ENCODE assay signal across 23 cellular contexts in genomic region chr5:171724771-171725609, GRCh38.
DNase-seq lines count a peak whose midpoint lies in the region; TF ChIP-seq lines count a peak whose summit lies in the region.
"Had no signal": no experiment of that assay in that cellular context is flagged by ENCODE, and none has a peak within 500 bp of the region (broad histone marks: within the 10 kb centered on the region; RNA-seq: fewer than 3 reads in every experiment).

No MANE protein-coding gene starts in this region.

- 58% methylated on average over 12 of the region's 13 CpGs for WGBS in mesenchymal stem cell

- no peak overlapping the region for H4K91ac ChIP-seq in mesenchymal stem cell (ENCODE audit: low read length)

- H3K4me3 ChIP-seq in SJCRH30 (no peak overlapping the region), fibroblast of mammary gland (ENCODE audit: control insufficient read depth, low read depth, low read length) (no peak overlapping the region), mesenchymal stem cell (ENCODE audit: insufficient read depth in 1 of 2, low read depth in 1 of 2, low read length in 2 of 2) (no peak overlapping the region)
- H3K4me3 ChIP-seq: A549, gastroesophageal sphincter, tibial nerve had no signal

- no peak overlapping the region for H3K18ac ChIP-seq in mesenchymal stem cell (ENCODE audit: low read depth in 1 of 2, low read length in 2 of 2)

- H3K9me3 ChIP-seq in SJCRH30 (replicated peaks): peaks cover 14% of the 10 kb centered on the region; the same call in 1 of the 2 replicates
- peaks cover 30% of the 10 kb centered on the region for H3K9me3 ChIP-seq in mesenchymal stem cell (ENCODE audit: control insufficient read depth, low read length)
- H3K9me3 ChIP-seq: BE2C had no signal

- no peak overlapping the region for H3K4me2 ChIP-seq in mesenchymal stem cell (ENCODE audit: low read length, poor library complexity, severe bottlenecking)
- H3K4me2 ChIP-seq: A549 had no signal

- no peak overlapping the region for H2AK5ac ChIP-seq in mesenchymal stem cell (ENCODE audit: low read length, severe bottlenecking)

- no peak overlapping the region for H3K9ac ChIP-seq in mesenchymal stem cell (ENCODE audit: low read length)

- H3K4me3 Mint-ChIP-seq in osteocyte (ENCODE audit: unreplicated experiment): no peak overlapping the region
- H3K4me3 Mint-ChIP-seq: activated naive CD4-positive, alpha-beta T cell treated with anti-CD3 and anti-CD28 coated beads, Interleukin-2, amount 10 ng/mL, durations not matched to agents 7 days and 5 days; activated T-cell treated with anti-CD3 and anti-CD28 coated beads, Interleukin-2, amount 50 U/mL, for 72 hours; stimulated activated naive CD8-positive, alpha-beta T cell treated with anti-CD3 and anti-CD28 coated beads, Interleukin-15, Interleukin-2, amounts not matched to agents 100 ng/mL and 50 ng/mL, for 24 hours had no signal

- DNase-seq in NCI-H748 (lab: John Stamatoyannopoulos, UW; ENCODE audit: unreplicated experiment): peak; percentile 38
- DNase-seq in NCI-H748 treated with DMSO at 0.1 percent for 48 hours (lab: John Stamatoyannopoulos, UW): no peak
- peak; percentile 35 to 62 for DNase-seq in SJCRH30
- peak; percentile 48 for DNase-seq in fibroblast of mammary gland (ENCODE audit: low read depth)
- peak; percentile 73 for DNase-seq in osteocyte (ENCODE audit: extremely low spot score, unreplicated experiment)
- DNase-seq in activated CD8-positive, alpha-beta memory T cell treated with anti-CD3 and anti-CD28 coated beads for 24 hours: no peak
- no peak for DNase-seq in NCI-H526 treated with DMSO at 0.1 percent for 48 hours (lab: John Stamatoyannopoulos, UW)
- no peak for DNase-seq in mesenchymal stem cell
- DNase-seq: activated CD4-positive, alpha-beta T cell treated with anti-CD3 and anti-CD28 coated beads for 48 hours; activated naive CD4-positive, alpha-beta T cell treated with anti-CD3 and anti-CD28 coated beads, Interleukin-2, amount 10 ng/mL, durations not matched to agents 7 days and 5 days; activated T-cell treated with anti-CD3 and anti-CD28 coated beads, Interleukin-2, amount 50 U/mL, for 72 hours; BE2C; central memory CD4-positive, alpha-beta T cell; dermis blood vessel endothelial cell; NCI-H1105; NCI-H2029 treated with DMSO at 0.1 percent for 48 hours; NCI-H82; T-helper 2 cell had no signal

- no peak overlapping the region for H2BK15ac ChIP-seq in mesenchymal stem cell (ENCODE audit: low read depth, poor library complexity, severe bottlenecking)

- no peaks in the 10 kb centered on the region for H3K4me1 ChIP-seq in SJCRH30
- H3K4me1 ChIP-seq in mesenchymal stem cell (ENCODE audit: control insufficient read depth, insufficient read depth, low read depth, low read length): peaks cover 3% of the 10 kb centered on the region
- H3K4me1 ChIP-seq: A549, BE2C, gastroesophageal sphincter, tibial nerve had no signal

- no peak overlapping the region for H2BK120ac ChIP-seq in mesenchymal stem cell (ENCODE audit: low read depth, low read length)

- H2BK5ac ChIP-seq in mesenchymal stem cell (ENCODE audit: low read depth, low read length, poor library complexity, severe bottlenecking): no peak overlapping the region

- H3K4me1 Mint-ChIP-seq in osteocyte (ENCODE audit: unreplicated experiment): peaks cover 2% of the 10 kb centered on the region
- H3K4me1 Mint-ChIP-seq: activated naive CD4-positive, alpha-beta T cell treated with anti-CD3 and anti-CD28 coated beads, Interleukin-2, amount 10 ng/mL, durations not matched to agents 7 days and 5 days had no signal

- H3K27me3 Mint-ChIP-seq in osteocyte (ENCODE audit: unreplicated experiment): peaks cover 51% of the 10 kb centered on the region

- peaks cover 33% of the 10 kb centered on the region for H3K9me3 Mint-ChIP-seq in osteocyte (ENCODE audit: unreplicated experiment)
- H3K9me3 Mint-ChIP-seq: activated naive CD4-positive, alpha-beta T cell treated with anti-CD3 and anti-CD28 coated beads, Interleukin-2, amount 10 ng/mL, durations not matched to agents 7 days and 5 days had no signal

- no peak overlapping the region for H4K8ac ChIP-seq in mesenchymal stem cell (ENCODE audit: low read length)

- H2BK12ac ChIP-seq in mesenchymal stem cell (ENCODE audit: low read length in 2 of 2): no peak overlapping the region

- no peak overlapping the region for H2AFZ ChIP-seq in mesenchymal stem cell (ENCODE audit: low read depth, low read length)

- no peak overlapping the region for H3K4ac ChIP-seq in mesenchymal stem cell (ENCODE audit: low read depth in 1 of 2, low read length in 2 of 2)

- H3K23ac ChIP-seq in mesenchymal stem cell (ENCODE audit: low read length in 2 of 2): no peak overlapping the region

- H3K27ac ChIP-seq in SJCRH30: no peak overlapping the region
- H3K27ac ChIP-seq in mesenchymal stem cell (ENCODE audit: low read length, poor library complexity, severe bottlenecking): no peak overlapping the region
- H3K27ac ChIP-seq: A549, gastroesophageal sphincter, HL-60, tibial nerve had no signal

- no peak for TF ChIP-seq CTCF in fibroblast of mammary gland (conservative IDR thresholded peaks at IDR 0.05; ENCODE audit: control insufficient read depth, insufficient read depth, low read depth, low read length)
- TF ChIP-seq CTCF in osteocyte (IDR thresholded peaks at IDR 0.05): no peak

- H3K79me1 ChIP-seq in mesenchymal stem cell (replicated peaks; ENCODE audit: low read length, poor library complexity, severe bottlenecking): no peaks in the 10 kb centered on the region

- H3K27ac Mint-ChIP-seq in osteocyte (ENCODE audit: unreplicated experiment): no peak overlapping the region
- H3K27ac Mint-ChIP-seq: activated naive CD4-positive, alpha-beta T cell treated with anti-CD3 and anti-CD28 coated beads, Interleukin-2, amount 10 ng/mL, durations not matched to agents 7 days and 5 days; activated T-cell treated with anti-CD3 and anti-CD28 coated beads, Interleukin-2, amount 50 U/mL, for 72 hours; stimulated activated naive CD8-positive, alpha-beta T cell treated with anti-CD3 and anti-CD28 coated beads, Interleukin-15, Interleukin-2, amounts not matched to agents 100 ng/mL and 50 ng/mL, for 24 hours had no signal

- H3K36me3 ChIP-seq in SJCRH30: no peaks in the 10 kb centered on the region
- H3K36me3 ChIP-seq in mesenchymal stem cell (ENCODE audit: control insufficient read depth in 1 of 2, insufficient read depth in 2 of 2, low read depth in 1 of 2, low read length in 2 of 2): no peaks in the 10 kb centered on the region
- H3K36me3 ChIP-seq: BE2C, gastroesophageal sphincter, tibial nerve had no signal

- H3K14ac ChIP-seq in mesenchymal stem cell (ENCODE audit: low read length in 2 of 2): no peak overlapping the region

- H3K36me3 Mint-ChIP-seq in osteocyte (ENCODE audit: unreplicated experiment): peaks cover 2% of the 10 kb centered on the region
- H3K36me3 Mint-ChIP-seq: activated naive CD4-positive, alpha-beta T cell treated with anti-CD3 and anti-CD28 coated beads, Interleukin-2, amount 10 ng/mL, durations not matched to agents 7 days and 5 days had no signal

- H3K27me3 ChIP-seq in SJCRH30 (no peaks in the 10 kb centered on the region), mesenchymal stem cell (ENCODE audit: control insufficient read depth in 1 of 2, insufficient read depth in 1 of 2, low read length in 2 of 2) (peaks cover 20 to 29% of the 10 kb centered on the region in 2 experiments)
- H3K27me3 ChIP-seq: gastroesophageal sphincter, tibial nerve had no signal

Comparison
In these comparisons a context has a peak if more than half of its experiments do, and no peak if none do; other contexts are left out.
1. DNase-seq: peak in NCI-H748 (single experiment), SJCRH30 (2 of 2), fibroblast of mammary gland (single experiment) and osteocyte (single experiment); none in NCI-H748 treated with DMSO at 0.1 percent for 48 hours (single experiment), activated CD8-positive, alpha-beta memory T cell treated with anti-CD3 and anti-CD28 coated beads for 24 hours (single experiment), NCI-H526 treated with DMSO at 0.1 percent for 48 hours (single experiment) and mesenchymal stem cell (single experiment).